1 cellular context compared by ENCODE assay signal in the genomic region with DNA sequence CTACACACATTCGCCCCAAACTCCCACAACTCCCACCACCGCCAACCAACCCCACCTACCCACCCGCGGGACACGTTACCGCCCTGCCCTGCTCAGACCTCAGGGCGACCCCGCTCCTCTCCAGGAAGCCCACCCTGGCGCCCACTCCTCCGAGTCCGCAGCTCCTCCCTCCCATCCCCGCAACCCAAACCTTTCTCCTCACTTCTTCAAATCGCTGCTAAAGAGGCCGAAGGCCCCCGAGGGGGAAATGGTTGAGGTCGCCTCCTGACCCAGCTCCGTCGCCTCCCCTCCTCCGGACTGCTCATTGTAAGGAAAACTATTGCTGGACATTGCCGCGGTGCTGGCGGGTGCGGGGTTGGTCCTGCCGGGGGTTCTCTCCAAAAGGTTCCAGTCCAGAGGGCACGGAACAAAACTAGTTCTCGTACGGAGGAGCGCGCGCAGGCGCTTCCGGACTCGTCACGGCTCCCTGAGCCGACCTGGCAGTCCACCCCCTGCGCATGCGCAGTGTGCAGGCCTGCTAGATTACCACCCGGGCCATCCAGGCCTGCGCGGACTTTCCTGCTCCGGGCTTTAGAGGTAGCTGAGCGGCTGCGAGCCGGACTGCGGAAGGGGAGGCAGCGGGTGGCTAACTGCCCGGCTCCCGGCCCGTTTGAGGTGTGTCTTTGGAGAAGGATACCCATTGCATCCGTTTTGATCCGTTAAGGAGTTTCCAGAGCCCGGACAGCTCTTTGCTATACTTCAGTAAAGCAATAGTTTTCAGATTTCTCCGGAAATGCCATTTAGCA.
TF ChIP-seq lines count a peak whose summit lies in the region.

A gene with protein sequence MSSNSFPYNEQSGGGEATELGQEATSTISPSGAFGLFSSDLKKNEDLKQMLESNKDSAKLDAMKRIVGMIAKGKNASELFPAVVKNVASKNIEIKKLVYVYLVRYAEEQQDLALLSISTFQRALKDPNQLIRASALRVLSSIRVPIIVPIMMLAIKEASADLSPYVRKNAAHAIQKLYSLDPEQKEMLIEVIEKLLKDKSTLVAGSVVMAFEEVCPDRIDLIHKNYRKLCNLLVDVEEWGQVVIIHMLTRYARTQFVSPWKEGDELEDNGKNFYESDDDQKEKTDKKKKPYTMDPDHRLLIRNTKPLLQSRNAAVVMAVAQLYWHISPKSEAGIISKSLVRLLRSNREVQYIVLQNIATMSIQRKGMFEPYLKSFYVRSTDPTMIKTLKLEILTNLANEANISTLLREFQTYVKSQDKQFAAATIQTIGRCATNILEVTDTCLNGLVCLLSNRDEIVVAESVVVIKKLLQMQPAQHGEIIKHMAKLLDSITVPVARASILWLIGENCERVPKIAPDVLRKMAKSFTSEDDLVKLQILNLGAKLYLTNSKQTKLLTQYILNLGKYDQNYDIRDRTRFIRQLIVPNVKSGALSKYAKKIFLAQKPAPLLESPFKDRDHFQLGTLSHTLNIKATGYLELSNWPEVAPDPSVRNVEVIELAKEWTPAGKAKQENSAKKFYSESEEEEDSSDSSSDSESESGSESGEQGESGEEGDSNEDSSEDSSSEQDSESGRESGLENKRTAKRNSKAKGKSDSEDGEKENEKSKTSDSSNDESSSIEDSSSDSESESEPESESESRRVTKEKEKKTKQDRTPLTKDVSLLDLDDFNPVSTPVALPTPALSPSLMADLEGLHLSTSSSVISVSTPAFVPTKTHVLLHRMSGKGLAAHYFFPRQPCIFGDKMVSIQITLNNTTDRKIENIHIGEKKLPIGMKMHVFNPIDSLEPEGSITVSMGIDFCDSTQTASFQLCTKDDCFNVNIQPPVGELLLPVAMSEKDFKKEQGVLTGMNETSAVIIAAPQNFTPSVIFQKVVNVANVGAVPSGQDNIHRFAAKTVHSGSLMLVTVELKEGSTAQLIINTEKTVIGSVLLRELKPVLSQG (minus strand): TSS at position 449 of the 785 bp plus-strand sequence. CDS start 119 bp downstream, at position 330.

TF ChIP-seq in HEK293, 187 proteins besides CTCF, POLR2A, EP300 and RAD21 (continued from another document and continues in another):
- TF ChIP-seq, protein P1, sequence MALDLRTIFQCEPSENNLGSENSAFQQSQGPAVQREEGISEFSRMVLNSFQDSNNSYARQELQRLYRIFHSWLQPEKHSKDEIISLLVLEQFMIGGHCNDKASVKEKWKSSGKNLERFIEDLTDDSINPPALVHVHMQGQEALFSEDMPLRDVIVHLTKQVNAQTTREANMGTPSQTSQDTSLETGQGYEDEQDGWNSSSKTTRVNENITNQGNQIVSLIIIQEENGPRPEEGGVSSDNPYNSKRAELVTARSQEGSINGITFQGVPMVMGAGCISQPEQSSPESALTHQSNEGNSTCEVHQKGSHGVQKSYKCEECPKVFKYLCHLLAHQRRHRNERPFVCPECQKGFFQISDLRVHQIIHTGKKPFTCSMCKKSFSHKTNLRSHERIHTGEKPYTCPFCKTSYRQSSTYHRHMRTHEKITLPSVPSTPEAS (tag by site-specific recombination; IDR thresholded peaks at IDR 0.05): no peak
- no peak for TF ChIP-seq ZNF501 (tag by site-specific recombination; IDR thresholded peaks at IDR 0.05)
- TF ChIP-seq ZNF658 (tag by site-specific recombination; IDR thresholded peaks at IDR 0.05): no peak
- TF ChIP-seq, protein P2, sequence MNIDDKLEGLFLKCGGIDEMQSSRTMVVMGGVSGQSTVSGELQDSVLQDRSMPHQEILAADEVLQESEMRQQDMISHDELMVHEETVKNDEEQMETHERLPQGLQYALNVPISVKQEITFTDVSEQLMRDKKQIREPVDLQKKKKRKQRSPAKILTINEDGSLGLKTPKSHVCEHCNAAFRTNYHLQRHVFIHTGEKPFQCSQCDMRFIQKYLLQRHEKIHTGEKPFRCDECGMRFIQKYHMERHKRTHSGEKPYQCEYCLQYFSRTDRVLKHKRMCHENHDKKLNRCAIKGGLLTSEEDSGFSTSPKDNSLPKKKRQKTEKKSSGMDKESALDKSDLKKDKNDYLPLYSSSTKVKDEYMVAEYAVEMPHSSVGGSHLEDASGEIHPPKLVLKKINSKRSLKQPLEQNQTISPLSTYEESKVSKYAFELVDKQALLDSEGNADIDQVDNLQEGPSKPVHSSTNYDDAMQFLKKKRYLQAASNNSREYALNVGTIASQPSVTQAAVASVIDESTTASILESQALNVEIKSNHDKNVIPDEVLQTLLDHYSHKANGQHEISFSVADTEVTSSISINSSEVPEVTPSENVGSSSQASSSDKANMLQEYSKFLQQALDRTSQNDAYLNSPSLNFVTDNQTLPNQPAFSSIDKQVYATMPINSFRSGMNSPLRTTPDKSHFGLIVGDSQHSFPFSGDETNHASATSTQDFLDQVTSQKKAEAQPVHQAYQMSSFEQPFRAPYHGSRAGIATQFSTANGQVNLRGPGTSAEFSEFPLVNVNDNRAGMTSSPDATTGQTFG (tag by site-specific recombination; IDR thresholded peaks at IDR 0.05; ENCODE audit: borderline replicate concordance): no peak
- no peak for TF ChIP-seq ZNF433 (tag by site-specific recombination; IDR thresholded peaks at IDR 0.05; ENCODE audit: low read depth)
- TF ChIP-seq, protein P3, sequence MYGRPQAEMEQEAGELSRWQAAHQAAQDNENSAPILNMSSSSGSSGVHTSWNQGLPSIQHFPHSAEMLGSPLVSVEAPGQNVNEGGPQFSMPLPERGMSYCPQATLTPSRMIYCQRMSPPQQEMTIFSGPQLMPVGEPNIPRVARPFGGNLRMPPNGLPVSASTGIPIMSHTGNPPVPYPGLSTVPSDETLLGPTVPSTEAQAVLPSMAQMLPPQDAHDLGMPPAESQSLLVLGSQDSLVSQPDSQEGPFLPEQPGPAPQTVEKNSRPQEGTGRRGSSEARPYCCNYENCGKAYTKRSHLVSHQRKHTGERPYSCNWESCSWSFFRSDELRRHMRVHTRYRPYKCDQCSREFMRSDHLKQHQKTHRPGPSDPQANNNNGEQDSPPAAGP (tag by site-specific recombination; IDR thresholded peaks at IDR 0.05): peak; percentile 69; the same call in 1 of the 2 replicates
- TF ChIP-seq YY1 (tag by site-specific recombination; IDR thresholded peaks at IDR 0.05): no peak
- TF ChIP-seq ZNF664 (tag by site-specific recombination; IDR thresholded peaks at IDR 0.05): no peak
- TF ChIP-seq, protein P4, sequence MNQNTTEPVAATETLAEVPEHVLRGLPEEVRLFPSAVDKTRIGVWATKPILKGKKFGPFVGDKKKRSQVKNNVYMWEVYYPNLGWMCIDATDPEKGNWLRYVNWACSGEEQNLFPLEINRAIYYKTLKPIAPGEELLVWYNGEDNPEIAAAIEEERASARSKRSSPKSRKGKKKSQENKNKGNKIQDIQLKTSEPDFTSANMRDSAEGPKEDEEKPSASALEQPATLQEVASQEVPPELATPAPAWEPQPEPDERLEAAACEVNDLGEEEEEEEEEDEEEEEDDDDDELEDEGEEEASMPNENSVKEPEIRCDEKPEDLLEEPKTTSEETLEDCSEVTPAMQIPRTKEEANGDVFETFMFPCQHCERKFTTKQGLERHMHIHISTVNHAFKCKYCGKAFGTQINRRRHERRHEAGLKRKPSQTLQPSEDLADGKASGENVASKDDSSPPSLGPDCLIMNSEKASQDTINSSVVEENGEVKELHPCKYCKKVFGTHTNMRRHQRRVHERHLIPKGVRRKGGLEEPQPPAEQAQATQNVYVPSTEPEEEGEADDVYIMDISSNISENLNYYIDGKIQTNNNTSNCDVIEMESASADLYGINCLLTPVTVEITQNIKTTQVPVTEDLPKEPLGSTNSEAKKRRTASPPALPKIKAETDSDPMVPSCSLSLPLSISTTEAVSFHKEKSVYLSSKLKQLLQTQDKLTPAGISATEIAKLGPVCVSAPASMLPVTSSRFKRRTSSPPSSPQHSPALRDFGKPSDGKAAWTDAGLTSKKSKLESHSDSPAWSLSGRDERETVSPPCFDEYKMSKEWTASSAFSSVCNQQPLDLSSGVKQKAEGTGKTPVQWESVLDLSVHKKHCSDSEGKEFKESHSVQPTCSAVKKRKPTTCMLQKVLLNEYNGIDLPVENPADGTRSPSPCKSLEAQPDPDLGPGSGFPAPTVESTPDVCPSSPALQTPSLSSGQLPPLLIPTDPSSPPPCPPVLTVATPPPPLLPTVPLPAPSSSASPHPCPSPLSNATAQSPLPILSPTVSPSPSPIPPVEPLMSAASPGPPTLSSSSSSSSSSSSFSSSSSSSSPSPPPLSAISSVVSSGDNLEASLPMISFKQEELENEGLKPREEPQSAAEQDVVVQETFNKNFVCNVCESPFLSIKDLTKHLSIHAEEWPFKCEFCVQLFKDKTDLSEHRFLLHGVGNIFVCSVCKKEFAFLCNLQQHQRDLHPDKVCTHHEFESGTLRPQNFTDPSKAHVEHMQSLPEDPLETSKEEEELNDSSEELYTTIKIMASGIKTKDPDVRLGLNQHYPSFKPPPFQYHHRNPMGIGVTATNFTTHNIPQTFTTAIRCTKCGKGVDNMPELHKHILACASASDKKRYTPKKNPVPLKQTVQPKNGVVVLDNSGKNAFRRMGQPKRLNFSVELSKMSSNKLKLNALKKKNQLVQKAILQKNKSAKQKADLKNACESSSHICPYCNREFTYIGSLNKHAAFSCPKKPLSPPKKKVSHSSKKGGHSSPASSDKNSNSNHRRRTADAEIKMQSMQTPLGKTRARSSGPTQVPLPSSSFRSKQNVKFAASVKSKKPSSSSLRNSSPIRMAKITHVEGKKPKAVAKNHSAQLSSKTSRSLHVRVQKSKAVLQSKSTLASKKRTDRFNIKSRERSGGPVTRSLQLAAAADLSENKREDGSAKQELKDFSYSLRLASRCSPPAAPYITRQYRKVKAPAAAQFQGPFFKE (tag by site-specific recombination; IDR thresholded peaks at IDR 0.05; ENCODE audit: borderline replicate concordance): no peak
- TF ChIP-seq ZNF76 (tag by site-specific recombination; IDR thresholded peaks at IDR 0.05; ENCODE audit: borderline replicate concordance, low read depth): peak; percentile 30; the same call in 1 of the 2 replicates
- no peak for TF ChIP-seq ZNF311 (tag by site-specific recombination; IDR thresholded peaks at IDR 0.05; ENCODE audit: borderline replicate concordance)
- no peak for TF ChIP-seq ZNF555 (tag by site-specific recombination; conservative IDR thresholded peaks at IDR 0.05)
- TF ChIP-seq ZNF292 (tag by site-specific recombination; IDR thresholded peaks at IDR 0.05; ENCODE audit: borderline replicate concordance, low read depth): no peak
- 0 out of 2 replicates have a peak, but pooled peaks have one; percentile 51 for TF ChIP-seq ZNF629 (tag by site-specific recombination; IDR thresholded peaks at IDR 0.05)
- no peak for TF ChIP-seq SCRT2 (tag by site-specific recombination; IDR thresholded peaks at IDR 0.05)
- TF ChIP-seq, protein P5, sequence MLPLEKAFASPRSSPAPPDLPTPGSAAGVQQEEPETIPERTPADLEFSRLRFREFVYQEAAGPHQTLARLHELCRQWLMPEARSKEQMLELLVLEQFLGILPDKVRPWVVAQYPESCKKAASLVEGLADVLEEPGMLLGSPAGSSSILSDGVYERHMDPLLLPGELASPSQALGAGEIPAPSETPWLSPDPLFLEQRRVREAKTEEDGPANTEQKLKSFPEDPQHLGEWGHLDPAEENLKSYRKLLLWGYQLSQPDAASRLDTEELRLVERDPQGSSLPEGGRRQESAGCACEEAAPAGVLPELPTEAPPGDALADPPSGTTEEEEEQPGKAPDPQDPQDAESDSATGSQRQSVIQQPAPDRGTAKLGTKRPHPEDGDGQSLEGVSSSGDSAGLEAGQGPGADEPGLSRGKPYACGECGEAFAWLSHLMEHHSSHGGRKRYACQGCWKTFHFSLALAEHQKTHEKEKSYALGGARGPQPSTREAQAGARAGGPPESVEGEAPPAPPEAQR (tag by site-specific recombination; IDR thresholded peaks at IDR 0.05): no peak
- TF ChIP-seq ZNF514 (tag by site-specific recombination; IDR thresholded peaks at IDR 0.05): no peak
- TF ChIP-seq ZNF561 (tag by site-specific recombination; IDR thresholded peaks at IDR 0.05; ENCODE audit: borderline replicate concordance): peak; percentile 96; the same call in 1 of the 2 replicates
- no peak for TF ChIP-seq ZNF423 (tag by site-specific recombination; IDR thresholded peaks at IDR 0.05)
- no peak for TF ChIP-seq ZNF169 (tag by site-specific recombination; IDR thresholded peaks at IDR 0.05)
- TF ChIP-seq, protein P6, sequence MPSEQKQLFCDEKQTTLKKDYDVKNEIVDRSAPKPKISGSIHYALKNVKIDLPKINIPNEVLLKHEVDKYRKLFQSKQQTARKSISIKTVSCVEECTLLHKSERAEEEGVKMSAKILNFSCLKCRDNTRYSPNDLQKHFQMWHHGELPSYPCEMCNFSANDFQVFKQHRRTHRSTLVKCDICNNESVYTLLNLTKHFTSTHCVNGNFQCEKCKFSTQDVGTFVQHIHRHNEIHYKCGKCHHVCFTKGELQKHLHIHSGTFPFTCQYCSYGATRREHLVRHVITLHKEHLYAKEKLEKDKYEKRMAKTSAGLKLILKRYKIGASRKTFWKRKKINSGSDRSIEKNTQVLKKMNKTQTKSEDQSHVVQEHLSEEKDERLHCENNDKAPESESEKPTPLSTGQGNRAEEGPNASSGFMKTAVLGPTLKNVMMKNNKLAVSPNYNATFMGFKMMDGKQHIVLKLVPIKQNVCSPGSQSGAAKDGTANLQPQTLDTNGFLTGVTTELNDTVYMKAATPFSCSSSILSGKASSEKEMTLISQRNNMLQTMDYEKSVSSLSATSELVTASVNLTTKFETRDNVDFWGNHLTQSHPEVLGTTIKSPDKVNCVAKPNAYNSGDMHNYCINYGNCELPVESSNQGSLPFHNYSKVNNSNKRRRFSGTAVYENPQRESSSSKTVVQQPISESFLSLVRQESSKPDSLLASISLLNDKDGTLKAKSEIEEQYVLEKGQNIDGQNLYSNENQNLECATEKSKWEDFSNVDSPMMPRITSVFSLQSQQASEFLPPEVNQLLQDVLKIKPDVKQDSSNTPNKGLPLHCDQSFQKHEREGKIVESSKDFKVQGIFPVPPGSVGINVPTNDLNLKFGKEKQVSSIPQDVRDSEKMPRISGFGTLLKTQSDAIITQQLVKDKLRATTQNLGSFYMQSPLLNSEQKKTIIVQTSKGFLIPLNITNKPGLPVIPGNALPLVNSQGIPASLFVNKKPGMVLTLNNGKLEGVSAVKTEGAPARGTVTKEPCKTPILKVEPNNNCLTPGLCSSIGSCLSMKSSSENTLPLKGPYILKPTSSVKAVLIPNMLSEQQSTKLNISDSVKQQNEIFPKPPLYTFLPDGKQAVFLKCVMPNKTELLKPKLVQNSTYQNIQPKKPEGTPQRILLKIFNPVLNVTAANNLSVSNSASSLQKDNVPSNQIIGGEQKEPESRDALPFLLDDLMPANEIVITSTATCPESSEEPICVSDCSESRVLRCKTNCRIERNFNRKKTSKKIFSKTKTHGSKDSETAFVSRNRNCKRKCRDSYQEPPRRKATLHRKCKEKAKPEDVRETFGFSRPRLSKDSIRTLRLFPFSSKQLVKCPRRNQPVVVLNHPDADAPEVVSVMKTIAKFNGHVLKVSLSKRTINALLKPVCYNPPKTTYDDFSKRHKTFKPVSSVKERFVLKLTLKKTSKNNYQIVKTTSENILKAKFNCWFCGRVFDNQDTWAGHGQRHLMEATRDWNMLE (tag by site-specific recombination; conservative IDR thresholded peaks at IDR 0.05; ENCODE audit: low read depth): 0 out of 2 replicates have a peak, but pooled peaks have one; percentile 22
- TF ChIP-seq ZNF2 (tag by site-specific recombination; IDR thresholded peaks at IDR 0.05): no peak
- TF ChIP-seq ZFP37 (tag by site-specific recombination; IDR thresholded peaks at IDR 0.05): no peak
- TF ChIP-seq HOXA7 (CRISPR knock-in tag; IDR thresholded peaks at IDR 0.05; ENCODE audit: borderline replicate concordance): no peak
- no peak for TF ChIP-seq ZSCAN16 (tag by site-specific recombination; IDR thresholded peaks at IDR 0.05)
- TF ChIP-seq, protein P7, sequence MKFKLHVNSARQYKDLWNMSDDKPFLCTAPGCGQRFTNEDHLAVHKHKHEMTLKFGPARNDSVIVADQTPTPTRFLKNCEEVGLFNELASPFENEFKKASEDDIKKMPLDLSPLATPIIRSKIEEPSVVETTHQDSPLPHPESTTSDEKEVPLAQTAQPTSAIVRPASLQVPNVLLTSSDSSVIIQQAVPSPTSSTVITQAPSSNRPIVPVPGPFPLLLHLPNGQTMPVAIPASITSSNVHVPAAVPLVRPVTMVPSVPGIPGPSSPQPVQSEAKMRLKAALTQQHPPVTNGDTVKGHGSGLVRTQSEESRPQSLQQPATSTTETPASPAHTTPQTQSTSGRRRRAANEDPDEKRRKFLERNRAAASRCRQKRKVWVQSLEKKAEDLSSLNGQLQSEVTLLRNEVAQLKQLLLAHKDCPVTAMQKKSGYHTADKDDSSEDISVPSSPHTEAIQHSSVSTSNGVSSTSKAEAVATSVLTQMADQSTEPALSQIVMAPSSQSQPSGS (tag by site-specific recombination; IDR thresholded peaks at IDR 0.05; ENCODE audit: low read depth): no peak
